ENCODE assay signal across 8 cellular contexts in genomic region chrX:1239681-1240142, GRCh38.
DNase-seq lines count a peak whose midpoint lies in the region; ATAC-seq lines count a peak whose summit lies in the region.

No MANE protein-coding gene starts in this region.

- peak; percentile 36 for DNase-seq in stimulated activated CD4-positive, alpha-beta T cell treated with anti-CD3 and anti-CD28 coated beads, Interleukin-4, amount 100 ng/mL, for 24 hours
- no peak for DNase-seq in stimulated activated CD4-positive, alpha-beta T cell treated with anti-CD3 and anti-CD28 coated beads, Interleukin-1b, Interleukin-23, amount 100 ng/mL, for 48 hours
- DNase-seq in OCI-M1 (lab: John Stamatoyannopoulos, UW) (peak; percentile 80), islet precursor cell (peak; percentile 41), NCI-H2171 (lab: John Stamatoyannopoulos, UW) (no peak), LoVo (ENCODE audit: low spot score) (no peak)

- ATAC-seq in GM19455 (IDR thresholded peaks at IDR 0.05; ENCODE audit: unreplicated experiment) (no peak), HG03280 (IDR thresholded peaks at IDR 0.05; ENCODE audit: unreplicated experiment) (no peak)

Comparison
In these comparisons a context has a peak if more than half of its experiments do, and no peak if none do; other contexts are left out.
1. DNase-seq: peak in stimulated activated CD4-positive, alpha-beta T cell treated with anti-CD3 and anti-CD28 coated beads, Interleukin-4, amount 100 ng/mL, for 24 hours (single experiment), OCI-M1 (single experiment) and islet precursor cell (single experiment); none in stimulated activated CD4-positive, alpha-beta T cell treated with anti-CD3 and anti-CD28 coated beads, Interleukin-1b, Interleukin-23, amount 100 ng/mL, for 48 hours (single experiment), NCI-H2171 (single experiment) and LoVo (single experiment).